8 cellular contexts compared by ENCODE assay signal in the genomic region with DNA sequence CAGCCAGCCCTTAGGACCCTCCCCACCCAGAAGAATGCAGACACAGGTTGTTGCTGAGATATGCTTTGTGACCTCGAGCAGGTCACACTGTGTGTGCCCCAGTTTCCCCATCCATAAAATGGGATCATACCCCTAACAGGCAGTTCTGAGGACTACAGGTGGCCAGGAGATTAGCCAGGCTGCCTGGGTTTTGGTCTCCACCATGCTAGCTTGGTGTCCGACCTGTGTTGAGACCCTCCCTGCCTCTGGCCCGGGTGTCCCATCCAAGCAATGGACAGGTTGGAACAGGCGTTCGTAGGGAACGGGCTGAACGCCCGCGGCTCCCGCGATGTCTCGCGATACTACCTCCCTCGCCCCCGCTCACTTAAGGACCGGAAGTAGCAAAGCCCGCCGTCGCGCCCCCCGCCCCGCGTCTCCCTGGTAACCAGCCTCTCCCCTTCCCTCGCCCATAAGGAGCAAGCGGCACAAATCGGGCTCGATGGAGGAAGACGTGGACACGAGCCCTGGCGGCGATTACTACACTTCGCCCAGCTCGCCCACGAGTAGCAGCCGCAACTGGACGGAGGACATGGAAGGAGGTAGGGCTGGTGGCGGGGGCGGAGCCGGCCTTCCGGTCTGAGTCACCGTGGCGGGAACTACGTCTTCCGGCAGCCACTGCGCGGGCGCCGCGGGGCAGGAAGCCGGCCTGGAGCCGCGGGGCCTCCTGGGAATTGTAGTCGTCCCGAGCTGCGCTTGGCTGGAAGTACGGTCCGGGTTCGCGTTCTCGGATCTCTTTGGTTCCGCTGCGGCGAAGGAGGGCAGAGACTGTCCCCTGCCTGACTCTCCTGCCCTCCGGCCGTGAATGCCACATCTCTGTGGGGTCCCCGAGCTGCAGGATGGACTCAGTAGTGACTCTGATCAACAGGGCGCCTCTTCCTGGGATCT. TPM values are rescaled to one million over a fixed set of nuclear protein-coding genes. Genes with fewer than 3 reads are reported as not detected.
A peak's percentile ranks its signal among the peaks of the same experiment; 100 is the strongest.
DNase-seq lines count a peak whose midpoint lies in the region; ATAC-seq and TF ChIP-seq lines count a peak whose summit lies in the region.

No MANE protein-coding gene starts in this region.

- TF ChIP-seq CTCF in 22Rv1 (IDR thresholded peaks at IDR 0.05): no peak
- no peak for TF ChIP-seq CTCF in chondrocyte (IDR thresholded peaks at IDR 0.05)
- no peak for TF ChIP-seq CTCF in kidney epithelial cell (IDR thresholded peaks at IDR 0.05; ENCODE audit: insufficient read depth, low read length, poor library complexity, severe bottlenecking)

- peaks cover 5% of the 10 kb centered on the region for H3K36me3 ChIP-seq in kidney epithelial cell (ENCODE audit: control insufficient read depth, insufficient read depth, low read length)

- H3K36me3 Mint-ChIP-seq in chondrocyte (ENCODE audit: low read depth): peaks cover 21% of the 10 kb centered on the region

- peaks cover 18% of the 10 kb centered on the region for H3K4me1 Mint-ChIP-seq in chondrocyte (ENCODE audit: low read depth)

- DNase-seq in NCI-H2227 treated with DMSO at 0.1 percent for 48 hours (lab: John Stamatoyannopoulos, UW): peak; percentile 90
- peak; percentile 90 for DNase-seq in activated CD4-positive, alpha-beta T cell treated with anti-CD3 and anti-CD28 coated beads for 24 hours (ENCODE audit: low read depth in 2 of 2)
- DNase-seq in chondrocyte (ENCODE audit: low spot score): peak; percentile 100
- peak; percentile 58 for DNase-seq in kidney epithelial cell (ENCODE audit: low read depth)
- DNase-seq in stimulated activated CD4-positive, alpha-beta T cell treated with anti-CD3 and anti-CD28 coated beads, Interleukin-15, amount 100 ng/mL, for 1 hour (ENCODE audit: low read depth in 1 of 2, low spot score in 1 of 2): peak; percentile 93 to 94

- ATAC-seq in GM18868 (IDR thresholded peaks at IDR 0.05; ENCODE audit: unreplicated experiment) (peak; percentile 87), HG03108 (IDR thresholded peaks at IDR 0.05; ENCODE audit: unreplicated experiment) (peak; percentile 90)

- peak overlapping the region; percentile 78 for H3K27ac ChIP-seq in 22Rv1

- H3K27ac Mint-ChIP-seq in chondrocyte (ENCODE audit: unreplicated experiment): peak overlapping the region; percentile 99

- H3K27me3 Mint-ChIP-seq in chondrocyte (ENCODE audit: low read depth): no peaks in the 10 kb centered on the region

- peak overlapping the region; percentile 90 for H3K4me3 Mint-ChIP-seq in chondrocyte (ENCODE audit: unreplicated experiment)

- H3K4me3 ChIP-seq in kidney epithelial cell (ENCODE audit: low read depth, low read length): peak overlapping the region; percentile 44

- H3K9me3 Mint-ChIP-seq in chondrocyte (ENCODE audit: low read depth): peaks cover 3% of the 10 kb centered on the region

- H3K27me3 ChIP-seq in kidney epithelial cell (ENCODE audit: control insufficient read depth, insufficient read depth, low read length): no peaks in the 10 kb centered on the region

RNA-seq across cellular contexts. Expression of a gene that starts 45.4 kb away (rescaled TPM):
- total RNA-seq in chondrocyte (not detected in 3 replicates), kidney epithelial cell (8.1 and 14.7 TPM in 2 replicates)

RNA-seq across cellular contexts. Expression of a gene that starts 48.3 kb away (rescaled TPM):
- total RNA-seq in chondrocyte: not detected in 3 replicates
- total RNA-seq in kidney epithelial cell: 0.62 and 1.2 TPM in 2 replicates

Comparison
In these comparisons a context has a peak if more than half of its experiments do, and no peak if none do; other contexts are left out.
1. Peak in every context shown above with its lines: DNase-seq, ATAC-seq, H3K4me3 ChIP-seq and H3K27ac ChIP-seq.